In the genomic region with DNA sequence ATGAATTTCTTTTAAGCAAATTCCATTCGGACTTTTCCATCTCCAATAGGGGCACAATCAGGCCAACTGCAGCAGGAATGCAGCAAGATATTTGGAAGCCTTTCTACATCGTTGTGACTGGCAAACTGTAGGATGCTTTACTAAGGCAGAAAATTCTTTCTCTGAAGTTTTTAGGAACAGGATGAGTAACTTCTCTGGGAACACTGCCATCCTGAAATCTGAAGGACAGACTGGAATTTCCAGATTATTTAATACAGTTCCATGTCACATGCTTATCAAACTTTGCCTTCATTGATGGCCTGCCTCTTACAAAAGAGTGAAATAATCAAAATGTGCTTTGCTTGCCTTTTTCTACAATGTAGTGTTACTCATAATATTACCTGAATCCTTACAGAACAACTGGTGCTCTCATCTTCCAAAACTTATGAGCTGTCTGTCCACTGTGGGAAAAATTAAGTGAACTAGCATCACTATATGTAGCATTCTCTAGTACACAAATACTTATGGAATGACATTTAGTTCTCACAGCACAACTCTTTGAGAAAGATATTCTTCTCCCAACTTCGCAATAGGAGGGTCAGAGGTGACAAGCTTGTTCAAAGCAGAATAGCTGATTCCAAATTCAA, we compare ENCODE assay signal across 13 cellular contexts. TPM values are rescaled to one million over a fixed set of nuclear protein-coding genes. Genes with fewer than 3 reads are reported as not detected.
DNase-seq lines count a peak whose midpoint lies in the region; TF ChIP-seq lines count a peak whose summit lies in the region.
"Had no signal": no experiment of that assay in that cellular context is flagged by ENCODE, and none has a peak within 500 bp of the region (broad histone marks: within the 10 kb centered on the region; RNA-seq: fewer than 3 reads in every experiment).

No MANE protein-coding gene starts in this region.

- H3K4me3 ChIP-seq in GM23248: no peak overlapping the region
- H3K4me3 ChIP-seq in epithelial cell of esophagus (ENCODE audit: low read length): no peak overlapping the region
- H3K4me3 ChIP-seq in neuronal stem cell (ENCODE audit: low read length in 2 of 2): no peak overlapping the region

- H3K4ac ChIP-seq in neuronal stem cell (ENCODE audit: low read length): no peak overlapping the region

- H3K18ac ChIP-seq in neuronal stem cell (ENCODE audit: low read length): no peak overlapping the region

- H3K27ac ChIP-seq in GM23248: peak overlapping the region; percentile 50
- no peak overlapping the region for H3K27ac ChIP-seq in neuronal stem cell (replicated peaks; ENCODE audit: low read length)

- no peak overlapping the region for H3K23ac ChIP-seq in neuronal stem cell (ENCODE audit: low read depth, low read length, poor library complexity)

- H4K20me1 ChIP-seq in GM23248 (ENCODE audit: insufficient read depth): no peaks in the 10 kb centered on the region

- peaks cover 23% of the 10 kb centered on the region for H3F3A ChIP-seq in GM23248 (ENCODE audit: insufficient read depth)

- H4K91ac ChIP-seq in neuronal stem cell (ENCODE audit: low read depth, low read length, poor library complexity): no peak overlapping the region

- H4K8ac ChIP-seq in neuronal stem cell (ENCODE audit: low read depth, low read length): no peak overlapping the region

- no peaks in the 10 kb centered on the region for H3K79me2 ChIP-seq in GM23248 (ENCODE audit: insufficient read depth)

- no peak overlapping the region for H2AK5ac ChIP-seq in neuronal stem cell (ENCODE audit: low read depth, low read length)

- H3K79me1 ChIP-seq in neuronal stem cell (ENCODE audit: low read depth, low read length): no peaks in the 10 kb centered on the region

- H3K9me2 ChIP-seq in GM23248 (ENCODE audit: insufficient read depth): no peaks in the 10 kb centered on the region

- no peaks in the 10 kb centered on the region for H3K36me3 ChIP-seq in GM23248 (ENCODE audit: low read depth)
- H3K36me3 ChIP-seq in neuronal stem cell (replicated peaks in 1 of 2; ENCODE audit: control insufficient read depth in 2 of 2, insufficient read depth in 2 of 2, low read length in 2 of 2): no peaks in the 10 kb centered on the region

- in situ Hi-C loops in GM23248 (cut with MboI): no loop called here

- no peak for TF ChIP-seq CTCF in epithelial cell of esophagus (IDR thresholded peaks at IDR 0.05; ENCODE audit: insufficient read depth, low read depth, low read length, missing control alignments)

- 19 to 26% methylated on average over 3 of the region's 3 CpGs for WGBS in GM23248 (ENCODE audit: low coverage in 1 of 2, low lambda C conversion rate in 2 of 2, missing lambda C conversion rate in 2 of 2), 2 experiments
- no CpG with 5 or more reads among the region's 3 CpGs for WGBS in neuronal stem cell (ENCODE audit: extremely low coverage in 2 of 2, insufficient read length in 2 of 2, insufficient replicate concordance in 1 of 2), 2 donors

- no peaks in the 10 kb centered on the region for H3K9me3 ChIP-seq in GM23248 (ENCODE audit: low read depth)
- H3K9me3 ChIP-seq in neuronal stem cell (replicated peaks in 1 of 2; ENCODE audit: control insufficient read depth in 2 of 2, insufficient read depth in 1 of 2, low read depth in 1 of 2, low read length in 2 of 2): peaks cover 0 to 1% of the 10 kb centered on the region in 2 donors

- no peak overlapping the region for H2BK15ac ChIP-seq in neuronal stem cell (ENCODE audit: low read length)

- H2BK12ac ChIP-seq in neuronal stem cell (ENCODE audit: low read length): no peak overlapping the region

- H3K4me2 ChIP-seq in GM23248 (ENCODE audit: unreplicated experiment): peak overlapping the region; percentile 18
- no peak overlapping the region for H3K4me2 ChIP-seq in neuronal stem cell (ENCODE audit: insufficient read depth, low read length, poor library complexity, severe bottlenecking)

- no peak overlapping the region for H3K14ac ChIP-seq in neuronal stem cell (ENCODE audit: low read length)

- peak; percentile 72 for DNase-seq in GM23248
- DNase-seq in RPMI7951 (ENCODE audit: low read depth): peak; percentile 72
- peak; percentile 77 for DNase-seq in epithelial cell of esophagus (ENCODE audit: low read depth)
- no peak for DNase-seq in neuronal stem cell (ENCODE audit: low spot score)
- no peak for DNase-seq in inferior parietal cortex (ENCODE audit: extremely low spot score)
- DNase-seq in SKM-1 treated with dmso at 0.1 percent for 144 hours (lab: John Stamatoyannopoulos, UW; ENCODE audit: unreplicated experiment): no peak
- DNase-seq in stimulated activated CD4-positive, alpha-beta T cell treated with anti-CD3 and anti-CD28 coated beads, Interleukin-4, amount 100 ng/mL, for 1 hour: no peak
- no peak for DNase-seq in activated effector memory CD4-positive, alpha-beta T cell treated with anti-CD3 and anti-CD28 coated beads, Interleukin-2, amount 50 U/mL, for 16 hours
- DNase-seq: activated CD8-positive, alpha-beta memory T cell treated with anti-CD3 and anti-CD28 coated beads for 24 hours; activated gamma-delta T cell; DND-41; head of caudate nucleus; NK-92 treated with Interleukin-12 subunit alpha and Interleukin-12 subunit beta, amount 100 ng/mL, for 24 hours had no signal

- H2AFZ ChIP-seq in GM23248 (no peak overlapping the region), neuronal stem cell (ENCODE audit: low read length) (peak overlapping the region; percentile 18)

- no peak overlapping the region for H3K9ac ChIP-seq in GM23248
- H3K9ac ChIP-seq in neuronal stem cell (ENCODE audit: low read depth, low read length, poor library complexity): no peak overlapping the region

- H3K4me1 ChIP-seq in GM23248 (ENCODE audit: insufficient read depth): peaks cover 22% of the 10 kb centered on the region
- peaks cover 3 to 35% of the 10 kb centered on the region in 2 donors for H3K4me1 ChIP-seq in neuronal stem cell (ENCODE audit: control insufficient read depth in 2 of 2, insufficient read depth in 1 of 2, low read depth in 1 of 2, low read length in 2 of 2)

- peaks cover 21% of the 10 kb centered on the region for H3K27me3 ChIP-seq in GM23248 (replicated peaks; ENCODE audit: insufficient read depth)
- H3K27me3 ChIP-seq in neuronal stem cell (ENCODE audit: control insufficient read depth in 3 of 3, insufficient read depth in 3 of 3, low read depth in 1 of 3, low read length in 3 of 3): no peaks in the 10 kb centered on the region

- H2BK120ac ChIP-seq in neuronal stem cell (ENCODE audit: low read depth, low read length): no peak overlapping the region

- H2BK5ac ChIP-seq in neuronal stem cell (ENCODE audit: low read length): no peak overlapping the region

RNA-seq across cellular contexts. Expression of a gene that starts 32.0 kb away (rescaled TPM):
- total RNA-seq in GM23248 (2014; rRNA removed; shearing (Covaris generic)): 1.0 and 7.6 TPM in 2 replicates
- polyA plus RNA-seq in GM23248 (2016; fragmentation: Nextera tagmentation; extraction: Ambion mirVana): 1.1 and 1.3 TPM in 2 replicates
- total RNA-seq in RPMI7951 (2014; rRNA removed; shearing (Covaris generic)): 4.9 and 6.7 TPM in 2 replicates
- polyA plus RNA-seq in neuronal stem cell (2013, experiment 1 of 2): 165 TPM
- polyA plus RNA-seq in neuronal stem cell (2013, experiment 2 of 2): 170 TPM

Comparison
In these comparisons a context has a peak if more than half of its experiments do, and no peak if none do; other contexts are left out.
1. DNase-seq: peak in GM23248 (single experiment), RPMI7951 (single experiment) and epithelial cell of esophagus (single experiment); none in neuronal stem cell (single experiment), inferior parietal cortex (single experiment), SKM-1 treated with dmso at 0.1 percent for 144 hours (single experiment), stimulated activated CD4-positive, alpha-beta T cell treated with anti-CD3 and anti-CD28 coated beads, Interleukin-4, amount 100 ng/mL, for 1 hour (single experiment) and activated effector memory CD4-positive, alpha-beta T cell treated with anti-CD3 and anti-CD28 coated beads, Interleukin-2, amount 50 U/mL, for 16 hours (single experiment).